ENCODE assay signal across 8 cellular contexts in the genomic region with DNA sequence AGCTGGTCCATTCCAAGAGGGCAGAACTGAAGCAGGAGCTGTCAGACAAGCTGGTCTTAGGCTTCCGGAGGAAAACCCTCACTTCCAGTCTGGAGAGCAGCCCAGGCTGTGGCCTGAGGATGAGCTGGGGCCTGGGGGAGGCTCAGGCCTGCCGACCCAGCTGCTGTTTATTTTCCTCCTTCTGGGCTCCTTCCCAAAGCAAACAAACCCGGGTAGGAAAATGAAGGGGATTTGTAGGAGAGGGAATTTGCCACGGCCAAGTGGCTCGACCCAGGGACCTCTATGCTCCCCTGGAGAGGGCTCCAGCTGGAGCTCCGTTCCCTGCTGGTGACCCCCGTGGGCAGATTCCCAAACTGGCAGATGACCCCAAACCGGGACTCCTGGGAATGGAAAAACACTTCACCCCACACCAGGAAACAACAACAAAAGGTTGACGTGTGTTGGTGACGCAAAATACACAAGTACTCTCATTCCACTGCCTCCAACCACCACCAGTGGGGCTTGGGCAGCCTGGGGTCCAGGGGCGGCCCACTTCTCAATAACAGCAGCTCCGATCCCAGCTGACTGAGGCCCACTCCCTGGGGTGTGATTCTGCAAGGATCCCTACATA. TPM values are rescaled to one million over a fixed set of nuclear protein-coding genes. Genes with fewer than 3 reads are reported as not detected.
DNase-seq lines count a peak whose midpoint lies in the region; ATAC-seq and TF ChIP-seq lines count a peak whose summit lies in the region.

No MANE protein-coding gene starts in this region.

- peak overlapping the region; percentile 52 for H3K4me3 Mint-ChIP-seq in glutamatergic neuron (ENCODE audit: unreplicated experiment)

- no peaks in the 10 kb centered on the region for H3K9me3 ChIP-seq in HUES48 (ENCODE audit: control insufficient read depth, insufficient read depth, low read length)

- ATAC-seq in GM18873 (IDR thresholded peaks at IDR 0.05; ENCODE audit: low FRiP score, unreplicated experiment) (no peak), HG03565 (IDR thresholded peaks at IDR 0.05; ENCODE audit: unreplicated experiment) (no peak)

- no peak for TF ChIP-seq CTCF in glutamatergic neuron (IDR thresholded peaks at IDR 0.05; ENCODE audit: partially characterized antibody, unreplicated experiment)

- H3K27ac Mint-ChIP-seq in glutamatergic neuron (ENCODE audit: unreplicated experiment) = peak overlapping the region; percentile 80

- no peak overlapping the region for H3K9ac ChIP-seq in HUES48 (ENCODE audit: low read depth, low read length)

- peaks cover 18% of the 10 kb centered on the region for H3K9me3 Mint-ChIP-seq in glutamatergic neuron (ENCODE audit: unreplicated experiment)

- H3K4me1 ChIP-seq in HUES48 (ENCODE audit: control insufficient read depth, insufficient read depth, low read length) = peaks cover 29% of the 10 kb centered on the region

- peak overlapping the region; percentile 71 for H3K27ac ChIP-seq in HUES48 (ENCODE audit: low read depth, low read length)

- H3K27me3 ChIP-seq in HUES48 (ENCODE audit: control insufficient read depth, insufficient read depth, low read length) = no peaks in the 10 kb centered on the region

- H3K4me1 Mint-ChIP-seq in glutamatergic neuron (ENCODE audit: low read depth, unreplicated experiment) = peaks cover 44% of the 10 kb centered on the region

- no peaks in the 10 kb centered on the region for H3K36me3 Mint-ChIP-seq in glutamatergic neuron (ENCODE audit: unreplicated experiment)

- H3K4me3 ChIP-seq in HUES48 (ENCODE audit: low read depth, low read length) = no peak overlapping the region

- no peaks in the 10 kb centered on the region for H3K36me3 ChIP-seq in HUES48 (ENCODE audit: control insufficient read depth, insufficient read depth, low read length)

- DNase-seq in T1000 (lab: John Stamatoyannopoulos, UW) (peak; percentile 75), glutamatergic neuron (no peak), putamen (ENCODE audit: low spot score) (peak; percentile 66)
- no peak for DNase-seq in activated CD4-positive, alpha-beta T cell treated with anti-CD3 and anti-CD28 coated beads for 48 hours
- DNase-seq in activated CD4-positive, alpha-beta T cell treated with anti-CD3 and anti-CD28 coated beads, Interleukin-2, amount 50 U/mL, for 48 hours = no peak

- H3K27me3 Mint-ChIP-seq in glutamatergic neuron (ENCODE audit: unreplicated experiment) = peaks cover 16% of the 10 kb centered on the region

RNA-seq across cellular contexts. Expression of a gene that starts 8.8 kb away (rescaled TPM):
- total RNA-seq in glutamatergic neuron (ENCODE audit: unreplicated experiment) = 252 TPM

RNA-seq across cellular contexts. Expression of a gene that starts 34.1 kb away (rescaled TPM):
- total RNA-seq in glutamatergic neuron (ENCODE audit: unreplicated experiment) = 5.6 TPM

RNA-seq across cellular contexts. Expression of a gene that starts 35.1 kb away (rescaled TPM):
- total RNA-seq in glutamatergic neuron (ENCODE audit: unreplicated experiment) = 28.5 TPM

RNA-seq across cellular contexts. Expression of a gene that starts 43.2 kb away (rescaled TPM):
- 0.76 TPM for total RNA-seq in glutamatergic neuron (ENCODE audit: unreplicated experiment)

RNA-seq across cellular contexts. Expression of a gene that starts 58.3 kb away (rescaled TPM):
- total RNA-seq in glutamatergic neuron (ENCODE audit: unreplicated experiment) = 165 TPM

Comparison
In these comparisons a context has a peak if more than half of its experiments do, and no peak if none do; other contexts are left out.
1. DNase-seq: peak in T1000 (single experiment) and putamen (single experiment); none in glutamatergic neuron (single experiment), activated CD4-positive, alpha-beta T cell treated with anti-CD3 and anti-CD28 coated beads for 48 hours (single experiment) and activated CD4-positive, alpha-beta T cell treated with anti-CD3 and anti-CD28 coated beads, Interleukin-2, amount 50 U/mL, for 48 hours (0 of 2).